ENCODE assay signal across 28 cellular contexts in the genomic region with DNA sequence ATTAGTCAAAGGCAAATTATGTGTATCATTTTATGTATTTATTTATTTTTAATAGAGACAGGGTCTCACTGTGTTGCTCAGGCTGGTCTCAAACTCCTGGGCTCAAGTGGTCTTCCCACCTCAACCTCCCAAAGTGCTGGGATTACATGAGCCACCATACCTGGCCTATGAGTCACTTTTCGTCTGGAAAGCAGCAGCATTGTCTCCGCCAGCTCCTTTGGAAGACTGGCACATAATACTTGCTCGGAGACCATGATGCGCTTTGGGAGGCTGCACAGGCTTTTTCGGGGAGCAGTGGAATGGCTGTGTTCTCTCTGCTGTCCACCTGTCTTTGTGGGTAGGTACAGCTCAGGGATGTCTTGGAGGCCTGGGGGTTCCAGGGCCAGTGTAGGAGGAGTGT.
DNase-seq lines count a peak whose midpoint lies in the region; ATAC-seq and TF ChIP-seq lines count a peak whose summit lies in the region.
"Had no signal": no experiment of that assay in that cellular context is flagged by ENCODE, and none has a peak within 500 bp of the region (broad histone marks: within the 10 kb centered on the region; RNA-seq: fewer than 3 reads in every experiment).

No MANE protein-coding gene starts in this region.

- H3K14ac ChIP-seq in trophoblast cell (ENCODE audit: low read length): no peak overlapping the region

- no peak overlapping the region for H2BK5ac ChIP-seq in trophoblast cell (ENCODE audit: low read depth, low read length, poor library complexity)

- no peak overlapping the region for H3K18ac ChIP-seq in trophoblast cell (ENCODE audit: low read length)

- CTCF ChIA-PET in A673 (lab: Charles Lee): no interaction called here

- WGBS in trophoblast cell (ENCODE audit: extremely low coverage, insufficient coverage, insufficient read length): no CpG with 5 or more reads among the region's 5 CpGs

- H3K79me1 ChIP-seq in trophoblast cell (ENCODE audit: low read length): no peaks in the 10 kb centered on the region

- H3K27me3 Mint-ChIP-seq in activated T-cell treated with anti-CD3 and anti-CD28 coated beads, Interleukin-2, amount 50 U/mL, for 4 hours (ENCODE audit: low read depth): no peaks in the 10 kb centered on the region
- H3K27me3 Mint-ChIP-seq: activated naive CD8-positive, alpha-beta T cell treated with anti-CD3 and anti-CD28 coated beads, Interleukin-2, amount 10 ng/mL, durations not matched to agents 7 days and 5 days; CD4-positive, alpha-beta T cell; dendritic cell treated with granulocyte-macrophage colony-stimulating factor and Interleukin-4, amounts not matched to agents 40 ng/mL and 50 ng/mL, for 4 days; natural killer cell treated with Interleukin-12 subunit alpha and Interleukin-12 subunit beta and Interleukin-15 and Interleukin-18, amount 100 ng/mL, for 72 hours had no signal

- no peak overlapping the region for H4K8ac ChIP-seq in trophoblast cell (ENCODE audit: low read depth, low read length)

- H2AFZ ChIP-seq in trophoblast cell (ENCODE audit: insufficient read depth, low read length, poor library complexity): no peak overlapping the region

- no TSS peak for BruUV-seq in A673 (replicated peaks; lab: Mats Ljungman, UMichigan)

- H2AK5ac ChIP-seq in trophoblast cell (ENCODE audit: low read length): no peak overlapping the region

- H3K4me3 ChIP-seq in Peyer's patch: no peak overlapping the region
- no peak overlapping the region for H3K4me3 ChIP-seq in fibroblast of pulmonary artery (replicated peaks; ENCODE audit: low read depth, low read length)
- no peak overlapping the region for H3K4me3 ChIP-seq in trophoblast cell (ENCODE audit: low read depth, low read length)
- H3K4me3 ChIP-seq in A673 (ENCODE audit: low read depth, low read length, poor library complexity, severe bottlenecking): no peak overlapping the region
- H3K4me3 ChIP-seq: ascending aorta, esophagus muscularis mucosa, heart right ventricle, transverse colon had no signal

- no peak overlapping the region for H3K4me3 Mint-ChIP-seq in activated T-cell treated with anti-CD3 and anti-CD28 coated beads, Interleukin-2, amount 50 U/mL, for 4 hours
- H3K4me3 Mint-ChIP-seq: activated naive CD8-positive, alpha-beta T cell treated with anti-CD3 and anti-CD28 coated beads, Interleukin-2, amount 10 ng/mL, durations not matched to agents 7 days and 5 days; CD4-positive, alpha-beta T cell; dendritic cell treated with granulocyte-macrophage colony-stimulating factor and Interleukin-4, amounts not matched to agents 40 ng/mL and 50 ng/mL, for 4 days; natural killer cell treated with Interleukin-12 subunit alpha and Interleukin-12 subunit beta and Interleukin-15 and Interleukin-18, amount 100 ng/mL, for 72 hours; stimulated activated effector memory CD8-positive, alpha-beta T cell treated with anti-CD3 and anti-CD28 coated beads, Interleukin-12 subunit alpha, Interleukin-12 subunit beta, amount 100 ng/mL, for 72 hours had no signal

- H3K27me3 ChIP-seq in Peyer's patch (no peaks in the 10 kb centered on the region), trophoblast cell (ENCODE audit: insufficient read depth, low read length) (no peaks in the 10 kb centered on the region), A673 (replicated peaks; ENCODE audit: insufficient read depth, low read depth, low read length, poor library complexity) (no peaks in the 10 kb centered on the region)
- H3K27me3 ChIP-seq: ascending aorta, esophagus muscularis mucosa, heart right ventricle, transverse colon had no signal

- no peaks in the 10 kb centered on the region for H3K36me3 ChIP-seq in Peyer's patch
- peaks cover 5 to 14% of the 10 kb centered on the region in 2 experiments for H3K36me3 ChIP-seq in trophoblast cell (ENCODE audit: control insufficient read depth in 1 of 2, insufficient read depth in 2 of 2, low read length in 2 of 2)
- H3K36me3 ChIP-seq in A673 (ENCODE audit: insufficient read depth, low read length, poor library complexity, severe bottlenecking): no peaks in the 10 kb centered on the region
- H3K36me3 ChIP-seq: transverse colon, WERI-Rb-1 had no signal

- TF ChIP-seq POLR2A in Peyer's patch (IDR thresholded peaks at IDR 0.05): no peak

- no peak for TF ChIP-seq CTCF in Peyer's patch (IDR thresholded peaks at IDR 0.05)
- TF ChIP-seq CTCF in fibroblast of pulmonary artery (IDR thresholded peaks at IDR 0.05; ENCODE audit: low read length, missing control alignments): no peak
- no peak for TF ChIP-seq CTCF in A673 (conservative IDR thresholded peaks at IDR 0.05; ENCODE audit: low read depth, low read length)

- peak overlapping the region in 3 of 4 donors; percentile 9 to 82 (median 55) for H3K27ac ChIP-seq in Peyer's patch
- no peak overlapping the region for H3K27ac ChIP-seq in trophoblast cell (ENCODE audit: low read depth, low read length)
- no peak overlapping the region for H3K27ac ChIP-seq in A673 (ENCODE audit: low read depth, low read length, poor library complexity, severe bottlenecking)
- H3K27ac ChIP-seq: ascending aorta, esophagus muscularis mucosa, heart right ventricle, transverse colon, WERI-Rb-1 had no signal

- H3K36me3 Mint-ChIP-seq in activated T-cell treated with anti-CD3 and anti-CD28 coated beads, Interleukin-2, amount 50 U/mL, for 4 hours (ENCODE audit: insufficient read depth): peaks cover 24% of the 10 kb centered on the region
- H3K36me3 Mint-ChIP-seq: activated naive CD8-positive, alpha-beta T cell treated with anti-CD3 and anti-CD28 coated beads, Interleukin-2, amount 10 ng/mL, durations not matched to agents 7 days and 5 days; natural killer cell treated with Interleukin-12 subunit alpha and Interleukin-12 subunit beta and Interleukin-15 and Interleukin-18, amount 100 ng/mL, for 72 hours had no signal

- H3K4ac ChIP-seq in trophoblast cell (ENCODE audit: low read depth, low read length): no peak overlapping the region

- no peak overlapping the region for H3K9ac ChIP-seq in trophoblast cell (ENCODE audit: low read length)

- H4K91ac ChIP-seq in trophoblast cell (ENCODE audit: low read depth, low read length): no peak overlapping the region

- ATAC-seq in activated T-cell treated with anti-CD3 and anti-CD28 coated beads, Interleukin-2, amount 50 U/mL, for 4 hours: no peak
- ATAC-seq in HG03175 (IDR thresholded peaks at IDR 0.05; ENCODE audit: unreplicated experiment): no peak
- ATAC-seq: heart right ventricle; HepG2; left cardiac atrium; natural killer cell treated with Interleukin-12 subunit alpha and Interleukin-12 subunit beta and Interleukin-15 and Interleukin-18, amount 100 ng/mL, for 72 hours; stimulated activated effector memory CD8-positive, alpha-beta T cell treated with anti-CD3 and anti-CD28 coated beads, Interleukin-12 subunit alpha, Interleukin-12 subunit beta, amount 100 ng/mL, for 72 hours had no signal

- H3K4me2 ChIP-seq in trophoblast cell (ENCODE audit: low read length): peak overlapping the region; percentile 24

- H3K4me1 ChIP-seq in Peyer's patch (peaks cover 0 to 42% (median 2%) of the 10 kb centered on the region in 4 donors), trophoblast cell (ENCODE audit: control insufficient read depth in 1 of 2, insufficient read depth in 2 of 2, low read length in 2 of 2) (peaks cover 9% of the 10 kb centered on the region in 2 experiments), A673 (ENCODE audit: insufficient read depth, low read length, poor library complexity, severe bottlenecking) (no peaks in the 10 kb centered on the region)
- H3K4me1 ChIP-seq: ascending aorta, esophagus muscularis mucosa, heart right ventricle had no signal

- no peak overlapping the region for H3K23ac ChIP-seq in trophoblast cell (ENCODE audit: low read length)

- DNase-seq in ELR (ENCODE audit: low read depth) (peak; percentile 14), Peyer's patch (no peak), fibroblast of pulmonary artery (ENCODE audit: low read depth) (peak; percentile 8), trophoblast cell (peak in 1 of 2 donors; percentile 44), NCI-H128 (lab: John Stamatoyannopoulos, UW; ENCODE audit: unreplicated experiment) (no peak), A673 (ENCODE audit: low spot score) (no peak)
- DNase-seq in activated T-cell treated with anti-CD3 and anti-CD28 coated beads, Interleukin-2, amount 50 U/mL, for 4 hours: no peak
- DNase-seq: activated CD4-positive, alpha-beta T cell treated with anti-CD3 and anti-CD28 coated beads for 4 hours; activated effector memory CD4-positive, alpha-beta T cell treated with anti-CD3 and anti-CD28 coated beads, Interleukin-2, amount 50 U/mL, for 16 hours; activated naive CD8-positive, alpha-beta T cell treated with anti-CD3 and anti-CD28 coated beads, Interleukin-2, amount 10 ng/mL, durations not matched to agents 7 days and 5 days; activated T-cell treated with anti-CD3 and anti-CD28 coated beads for 4 hours; CD4-positive, alpha-beta T cell; HCEC 1CT; heart right ventricle; left cardiac atrium; NCI-H1694; NCI-H446 treated with DMSO at 0.1 percent for 48 hours; NCI-H774; T1000; transverse colon; WERI-Rb-1 had no signal

- no peaks in the 10 kb centered on the region for H3K9me3 Mint-ChIP-seq in activated T-cell treated with anti-CD3 and anti-CD28 coated beads, Interleukin-2, amount 50 U/mL, for 4 hours
- H3K9me3 Mint-ChIP-seq: activated naive CD8-positive, alpha-beta T cell treated with anti-CD3 and anti-CD28 coated beads, Interleukin-2, amount 10 ng/mL, durations not matched to agents 7 days and 5 days; CD4-positive, alpha-beta T cell; dendritic cell treated with granulocyte-macrophage colony-stimulating factor and Interleukin-4, amounts not matched to agents 40 ng/mL and 50 ng/mL, for 4 days; natural killer cell treated with Interleukin-12 subunit alpha and Interleukin-12 subunit beta and Interleukin-15 and Interleukin-18, amount 100 ng/mL, for 72 hours; stimulated activated effector memory CD8-positive, alpha-beta T cell treated with anti-CD3 and anti-CD28 coated beads, Interleukin-12 subunit alpha, Interleukin-12 subunit beta, amount 100 ng/mL, for 72 hours had no signal

- no peak overlapping the region for H2BK120ac ChIP-seq in trophoblast cell (ENCODE audit: insufficient read depth, low read length, poor library complexity)

- POLR2A ChIA-PET in A673 (lab: Charles Lee; ENCODE audit: low non-redundant PET): no interaction called here

- H3K9me3 ChIP-seq in Peyer's patch: no peaks in the 10 kb centered on the region
- no peaks in the 10 kb centered on the region for H3K9me3 ChIP-seq in trophoblast cell (ENCODE audit: insufficient read depth, low read depth, low read length)
- H3K9me3 ChIP-seq in A673 (ENCODE audit: low read depth, low read length, poor library complexity, severe bottlenecking): no peaks in the 10 kb centered on the region
- H3K9me3 ChIP-seq: ascending aorta, esophagus muscularis mucosa, heart right ventricle, transverse colon had no signal

- no peak overlapping the region for H2BK12ac ChIP-seq in trophoblast cell (ENCODE audit: low read length)

- no peak overlapping the region for H4K12ac ChIP-seq in trophoblast cell (ENCODE audit: low read depth, low read length)

- intact Hi-C loops in A673 (cut with micrococcal nuclease; ENCODE audit: unreplicated experiment): no loop called here

- H3K79me2 ChIP-seq in trophoblast cell (ENCODE audit: control insufficient read depth, insufficient read depth, low read length, poor library complexity): no peaks in the 10 kb centered on the region

- H3K4me1 Mint-ChIP-seq in activated T-cell treated with anti-CD3 and anti-CD28 coated beads, Interleukin-2, amount 50 U/mL, for 4 hours (ENCODE audit: low read depth): peaks cover 7% of the 10 kb centered on the region

Comparison
In these comparisons a context has a peak if more than half of its experiments do, and no peak if none do; other contexts are left out.
1. DNase-seq: peak in ELR (single experiment) and fibroblast of pulmonary artery (single experiment); none in Peyer's patch (0 of 3), activated T-cell treated with anti-CD3 and anti-CD28 coated beads, Interleukin-2, amount 50 U/mL, for 4 hours (single experiment), NCI-H128 (single experiment) and A673 (single experiment).
2. H3K27ac ChIP-seq: peak in Peyer's patch (3 of 4); none in trophoblast cell (single experiment) and A673 (single experiment).